27 cellular contexts compared by ENCODE assay signal in the genomic region with DNA sequence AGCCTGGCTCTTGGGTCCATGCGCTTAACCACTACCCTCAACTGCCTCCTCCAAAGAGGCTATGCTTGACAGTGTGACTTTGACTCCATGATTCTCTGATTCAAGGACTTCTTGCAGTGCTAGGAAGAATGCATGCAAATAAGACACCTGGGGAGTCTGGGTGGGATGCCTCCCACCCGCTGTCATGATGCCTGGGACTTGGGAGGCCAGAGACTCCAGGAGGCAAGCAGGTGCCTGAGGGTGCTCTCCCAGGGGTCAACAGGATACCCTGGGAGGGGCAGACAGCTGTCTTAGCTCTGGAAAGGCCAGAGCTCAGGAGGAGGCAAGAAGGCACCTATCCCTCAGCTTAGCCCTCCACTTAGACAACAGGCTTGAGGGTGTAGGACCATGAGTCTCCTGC. TPM values are rescaled to one million over a fixed set of nuclear protein-coding genes. Genes with fewer than 3 reads are reported as not detected.
"Had no signal": no experiment of that assay in that cellular context is flagged by ENCODE, and none has a peak within 500 bp of the region (broad histone marks: within the 10 kb centered on the region; RNA-seq: fewer than 3 reads in every experiment).

No MANE protein-coding gene starts in this region.

- H3K4me1 ChIP-seq: right lobe of liver had no signal

- ATAC-seq: heart left ventricle; left cardiac atrium; left lobe of liver; lower lobe of right lung; naive thymus-derived CD8-positive, alpha-beta T cell; right lobe of liver; stimulated activated memory B cell treated with anti-CD40 and anti-IgM and Interleukin-4, amounts not matched to agents 10 μg/mL and 1 μg/mL and 100 μg/mL, for 72 hours; stimulated activated naive CD8-positive, alpha-beta T cell treated with anti-CD3 and anti-CD28 coated beads, Interleukin-15, amount 100 ng/mL, for 72 hours; upper lobe of right lung had no signal

- H3K27ac Mint-ChIP-seq: nephron; stimulated activated memory B cell treated with anti-CD40 and anti-IgM and Interleukin-4, amounts not matched to agents 10 μg/mL and 1 μg/mL and 100 μg/mL, for 72 hours; stimulated activated naive CD8-positive, alpha-beta T cell treated with anti-CD3 and anti-CD28 coated beads, Interleukin-15, amount 100 ng/mL, for 72 hours had no signal

- H3K27ac ChIP-seq: heart left ventricle, lower lobe of right lung, parathyroid adenoma, right atrium auricular region, right lobe of liver, thoracic aorta, tibial artery, upper lobe of right lung had no signal

- H3K36me3 ChIP-seq: heart left ventricle, lower lobe of right lung, right atrium auricular region, right lobe of liver, thoracic aorta, tibial artery, upper lobe of right lung had no signal

- H3K4me3 Mint-ChIP-seq: naive thymus-derived CD8-positive, alpha-beta T cell; neural crest cell; stimulated activated memory B cell treated with anti-CD40 and anti-IgM and Interleukin-4, amounts not matched to agents 10 μg/mL and 1 μg/mL and 100 μg/mL, for 72 hours; stimulated activated naive CD8-positive, alpha-beta T cell treated with anti-CD3 and anti-CD28 coated beads, Interleukin-15, amount 100 ng/mL, for 72 hours had no signal

- H3K9me3 ChIP-seq: heart left ventricle, lower lobe of right lung, right atrium auricular region, right lobe of liver, thoracic aorta, tibial artery, upper lobe of right lung had no signal

- H3K4me3 ChIP-seq: heart left ventricle, lower lobe of right lung, right atrium auricular region, right lobe of liver, smooth muscle cell, thoracic aorta, tibial artery, upper lobe of right lung had no signal

- H3K9me3 Mint-ChIP-seq: naive thymus-derived CD8-positive, alpha-beta T cell; nephron; neural crest cell; stimulated activated memory B cell treated with anti-CD40 and anti-IgM and Interleukin-4, amounts not matched to agents 10 μg/mL and 1 μg/mL and 100 μg/mL, for 72 hours; stimulated activated naive CD8-positive, alpha-beta T cell treated with anti-CD3 and anti-CD28 coated beads, Interleukin-15, amount 100 ng/mL, for 72 hours had no signal

- DNase-seq: heart left ventricle; hypothalamus; islet precursor cell; left cardiac atrium; lower lobe of right lung; mammary epithelial cell; mesenchymal stem cell; naive thymus-derived CD8-positive, alpha-beta T cell; occipital lobe; right lobe of liver; stimulated activated CD4-positive, alpha-beta T cell treated with anti-CD3 and anti-CD28 coated beads, Interleukin-1b, Interleukin-23, amount 100 ng/mL, for 48 hours; stimulated activated CD4-positive, alpha-beta T cell treated with anti-CD3 and anti-CD28 coated beads, Interleukin-2, amount 100 ng/mL, for 48 hours; stimulated activated CD4-positive, alpha-beta T cell treated with anti-CD3 and anti-CD28 coated beads, Interleukin-4, amount 100 ng/mL, for 4 hours; stimulated activated CD8-positive, alpha-beta memory T cell treated with anti-CD3 and anti-CD28 coated beads, Interleukin-4, amount 100 ng/mL, for 48 hours; stimulated activated naive CD4-positive, alpha-beta T cell treated with Interleukin-2 at 50 U/mL for 16 hours; stimulated activated naive CD8-positive, alpha-beta T cell treated with anti-CD3 and anti-CD28 coated beads, Interleukin-15, amount 100 ng/mL, for 72 hours; tibial artery; trophoblast cell; upper lobe of right lung had no signal

- H3K36me3 Mint-ChIP-seq: stimulated activated memory B cell treated with anti-CD40 and anti-IgM and Interleukin-4, amounts not matched to agents 10 μg/mL and 1 μg/mL and 100 μg/mL, for 72 hours had no signal

RNA-seq across cellular contexts. Expression of a gene that starts 38.4 kb away (rescaled TPM):
- total RNA-seq: thoracic aorta had no signal
